In the genomic region with DNA sequence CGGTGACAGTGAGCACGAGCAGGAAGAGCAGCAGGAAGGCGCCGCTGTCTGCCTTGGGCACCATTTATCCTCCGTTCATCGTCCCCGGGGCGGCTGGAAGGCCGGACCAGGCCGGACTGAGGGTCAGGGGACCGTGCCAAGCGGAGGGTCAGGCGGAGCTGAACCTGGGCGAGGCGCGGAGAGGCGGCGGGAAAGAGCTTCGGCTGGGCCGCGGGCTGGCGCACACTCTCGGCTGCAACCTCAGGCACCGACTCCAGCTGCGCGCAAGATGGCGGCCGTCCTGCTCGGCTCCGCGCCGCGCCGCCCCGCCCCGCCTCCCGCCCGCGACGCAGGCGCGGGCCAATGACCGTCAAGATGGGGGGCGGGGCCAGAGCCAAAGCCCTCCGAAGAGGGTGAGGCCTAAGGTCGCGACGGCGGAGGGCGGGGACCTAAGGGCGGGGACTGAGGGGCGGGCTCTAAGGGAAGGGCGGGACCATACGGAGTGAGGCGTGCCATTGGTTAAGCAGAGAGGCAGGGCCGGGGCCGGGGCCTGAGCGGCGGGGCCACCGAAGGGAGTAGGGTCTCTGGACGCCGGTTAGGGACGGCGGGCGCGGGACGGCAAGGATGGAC, we compare ENCODE assay signal across 8 cellular contexts. TPM values are rescaled to one million over a fixed set of nuclear protein-coding genes. Genes with fewer than 3 reads are reported as not detected.
A peak's percentile ranks its signal among the peaks of the same experiment; 100 is the strongest.
DNase-seq lines count a peak whose midpoint lies in the region; ATAC-seq, FAIRE-seq and TF ChIP-seq lines count a peak whose summit lies in the region.

A gene with protein sequence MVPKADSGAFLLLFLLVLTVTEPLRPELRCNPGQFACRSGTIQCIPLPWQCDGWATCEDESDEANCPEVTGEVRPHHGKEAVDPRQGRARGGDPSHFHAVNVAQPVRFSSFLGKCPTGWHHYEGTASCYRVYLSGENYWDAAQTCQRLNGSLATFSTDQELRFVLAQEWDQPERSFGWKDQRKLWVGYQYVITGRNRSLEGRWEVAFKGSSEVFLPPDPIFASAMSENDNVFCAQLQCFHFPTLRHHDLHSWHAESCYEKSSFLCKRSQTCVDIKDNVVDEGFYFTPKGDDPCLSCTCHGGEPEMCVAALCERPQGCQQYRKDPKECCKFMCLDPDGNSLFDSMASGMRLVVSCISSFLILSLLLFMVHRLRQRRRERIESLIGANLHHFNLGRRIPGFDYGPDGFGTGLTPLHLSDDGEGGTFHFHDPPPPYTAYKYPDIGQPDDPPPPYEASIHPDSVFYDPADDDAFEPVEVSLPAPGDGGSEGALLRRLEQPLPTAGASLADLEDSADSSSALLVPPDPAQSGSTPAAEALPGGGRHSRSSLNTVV (minus strand): TSS at position 270 of the 609 bp plus-strand sequence. CDS start 206 bp downstream, at position 64.

- H3K9ac ChIP-seq in kidney (ENCODE audit: low read length in 2 of 2) = peak within 1 kb of the TSS; percentile 80

- H3K36me3 ChIP-seq in kidney (ENCODE audit: control insufficient read depth in 1 of 2, insufficient read depth in 2 of 2, low read length in 2 of 2) = no peaks in the 10 kb centered on the region

- peaks cover 20 to 29% of the 10 kb centered on the region in 2 donors for H3K4me1 ChIP-seq in kidney (ENCODE audit: control insufficient read depth in 1 of 2, insufficient read depth in 1 of 2, low read depth in 1 of 2, low read length in 2 of 2)

- peak within 1 kb of the TSS; percentile 86 to 88 for H3K27ac ChIP-seq in kidney (ENCODE audit: low read depth in 2 of 2, low read length in 2 of 2)

- H3K4me3 ChIP-seq in AG10803 (ENCODE audit: low read length) = peak within 1 kb of the TSS; percentile 87
- H3K4me3 ChIP-seq in kidney (ENCODE audit: low read length in 2 of 2) = peak within 1 kb of the TSS; percentile 91 to 94

- ATAC-seq in HG03378 (IDR thresholded peaks at IDR 0.05; ENCODE audit: unreplicated experiment) = peak; percentile 41

- intact Hi-C loops in kidney (cut with DNase I) = no loop called here

- FAIRE-seq in kidney (lab: Jason Lieb, UNC) = no peak

- H3K9me3 ChIP-seq in kidney (ENCODE audit: control insufficient read depth in 1 of 2, low read length in 2 of 2) = no peaks in the 10 kb centered on the region

- TF ChIP-seq CTCF in AG10803 (conservative IDR thresholded peaks at IDR 0.05; ENCODE audit: low read length) (no peak), kidney (IDR thresholded peaks at IDR 0.05; ENCODE audit: borderline replicate concordance, extremely low read depth, insufficient read depth) (peak; percentile 6)

- peak; percentile 84 for TF ChIP-seq POLR2A in GM19099 (IDR thresholded peaks at IDR 0.05; ENCODE audit: extremely low read depth, insufficient read length, low read depth)

- peak; percentile 94 for DNase-seq in AG10803 (ENCODE audit: low read depth)
- DNase-seq in NCI-H510A (lab: John Stamatoyannopoulos, UW) = peak; percentile 81
- peak; percentile 95 for DNase-seq in activated CD4-positive, alpha-beta T cell treated with anti-CD3 and anti-CD28 coated beads for 1 hour
- peak; percentile 79 to 85 for DNase-seq in cerebellar nuclear complex (lab: John Stamatoyannopoulos, UW)
- peak; percentile 99 for DNase-seq in kidney
- DNase-seq in stimulated activated CD4-positive, alpha-beta T cell treated with anti-CD3 and anti-CD28 coated beads, Interleukin-15, amount 100 ng/mL, for 1 hour (ENCODE audit: low read depth in 1 of 2, low spot score in 1 of 2) = peak; percentile 95 to 96

RNA-seq across cellular contexts. Expression of the gene that starts here (rescaled TPM):
- 67.7 TPM for total RNA-seq in kidney
- polyA plus RNA-seq in kidney (ENCODE audit: insufficient read depth, low read depth, low replicate concordance) = 37.5 TPM

Comparison
In these comparisons a context has a peak if more than half of its experiments do, and no peak if none do; other contexts are left out.
1. Peak in every context shown above with its lines: DNase-seq, ATAC-seq, H3K4me3 ChIP-seq and H3K27ac ChIP-seq.